8 cellular contexts compared by ENCODE assay signal in genomic region chr21:42878993-42879787, GRCh38. TPM values are rescaled to one million over a fixed set of nuclear protein-coding genes. Genes with fewer than 3 reads are reported as not detected.
DNase-seq lines count a peak whose midpoint lies in the region; ATAC-seq, FAIRE-seq and TF ChIP-seq lines count a peak whose summit lies in the region.

TSS of gene WDR4 (minus strand) at chr21:42879539. CDS start at chr21:42879495, 44 bp downstream.

- ATAC-seq in GM19023 (IDR thresholded peaks at IDR 0.05; ENCODE audit: unreplicated experiment) (peak; percentile 88), HG03196 (IDR thresholded peaks at IDR 0.05; ENCODE audit: unreplicated experiment) (peak; percentile 89), WTC11 (peak; percentile 94)

- H3K27me3 ChIP-seq in bronchial epithelial cell (ENCODE audit: control insufficient read depth, insufficient read depth, low read length), result no peaks in the 10 kb centered on the region
- H3K27me3 ChIP-seq in small intestine (ENCODE audit: control insufficient read depth in 2 of 2, insufficient read depth in 2 of 2, low read length in 2 of 2), result no peaks in the 10 kb centered on the region

- H3K4me3 Mint-ChIP-seq in WTC11, result peak within 1 kb of the TSS; percentile 94

- no peaks in the 10 kb centered on the region for H3K9me3 ChIP-seq in small intestine (ENCODE audit: control insufficient read depth, low read depth)

- no peaks in the 10 kb centered on the region for H3K27me3 Mint-ChIP-seq in WTC11 (ENCODE audit: low read depth)

- WGBS in small intestine, 3 donors, result 0% methylated on average over 67 to 80 of the region's 80 CpGs

- H3K4me3 ChIP-seq in AG09309 (ENCODE audit: control insufficient read depth, low read depth, low read length) (peak within 1 kb of the TSS; percentile 61), bronchial epithelial cell (ENCODE audit: low read depth, low read length) (peak within 1 kb of the TSS; percentile 93), small intestine (ENCODE audit: low read depth in 1 of 2, low read length in 2 of 2) (peak within 1 kb of the TSS; percentile 95 to 99)

- POLR2A ChIA-PET in WTC11 (lab: Charles Lee), result interaction anchor here (1.1 kb wide), 1 partner anchor 13 kb away, joined by 5 read pairs; no protein-coding TSS in a partner anchor

- peaks cover 28% of the 10 kb centered on the region for H3K4me1 Mint-ChIP-seq in WTC11

- peak within 1 kb of the TSS; percentile 75 to 94 for H3K27ac ChIP-seq in small intestine (ENCODE audit: low read depth in 1 of 2, low read length in 1 of 2)

- H3K9me3 Mint-ChIP-seq in WTC11, result peaks cover 7% of the 10 kb centered on the region

- peak within 1 kb of the TSS; percentile 96 for H3K27ac Mint-ChIP-seq in WTC11

- DNase-seq in AG09309 (ENCODE audit: low read depth) (peak; percentile 79), NCI-H226 (peak; percentile 94), WTC11 (ENCODE audit: low spot score) (peak; percentile 99), bronchial epithelial cell (ENCODE audit: low read depth) (peak; percentile 93), iPS-NIHi11 (ENCODE audit: low spot score) (peak; percentile 97), small intestine (peak; percentile 98)

- TF ChIP-seq CTCF in AG09309 (IDR thresholded peaks at IDR 0.05; ENCODE audit: control insufficient read depth, insufficient read depth, low read depth, low read length, missing control alignments) (no peak), WTC11 (IDR thresholded peaks at IDR 0.05) (no peak), bronchial epithelial cell (IDR thresholded peaks at IDR 0.05; ENCODE audit: insufficient read depth, low read length, severe bottlenecking) (no peak)

- H3K36me3 ChIP-seq in bronchial epithelial cell (ENCODE audit: control insufficient read depth, insufficient read depth, low read length), result peaks cover 3% of the 10 kb centered on the region
- peaks cover 0 to 3% of the 10 kb centered on the region in 2 donors for H3K36me3 ChIP-seq in small intestine (ENCODE audit: control insufficient read depth in 2 of 2, insufficient read depth in 2 of 2, low read length in 2 of 2)

- peaks cover 0 to 2% of the 10 kb centered on the region in 2 donors for H3K4me1 ChIP-seq in small intestine (ENCODE audit: control insufficient read depth in 2 of 2, insufficient read depth in 1 of 2, low read depth in 1 of 2, low read length in 1 of 2)

- H3K36me3 Mint-ChIP-seq in WTC11, result peaks cover 20% of the 10 kb centered on the region

- FAIRE-seq in bronchial epithelial cell (lab: Jason Lieb, UNC) (peak; percentile 55), small intestine (lab: Jason Lieb, UNC) (no peak)

- CTCF ChIA-PET in WTC11 (lab: Charles Lee), result interaction anchor here (0.6 to 1.6 kb wide), 4 partner anchors 13 to 225 kb away, joined by 3 to 5 read pairs (median 4); partner anchors contain the start of genes NDUFV3 and PDE9A

TF ChIP-seq in WTC11, 78 proteins besides CTCF, POLR2A, EP300 and RAD21 (continues in another document):
- TF ChIP-seq ESRRA (CRISPR knock-in tag; IDR thresholded peaks at IDR 0.05; ENCODE audit: borderline replicate concordance), result peak; percentile 78; the same call in 1 of the 2 replicates
- TF ChIP-seq ZNF232 (CRISPR knock-in tag; IDR thresholded peaks at IDR 0.05), result peak; percentile 62; the same call in 1 of the 2 replicates
- no peak for TF ChIP-seq ELF4 (CRISPR knock-in tag; IDR thresholded peaks at IDR 0.05; ENCODE audit: low read depth)
- peak; percentile 66; the same call in 1 of the 2 replicates for TF ChIP-seq ZBTB43 (CRISPR knock-in tag; IDR thresholded peaks at IDR 0.05)
- no peak for TF ChIP-seq STAT6 (CRISPR knock-in tag; conservative IDR thresholded peaks at IDR 0.05; ENCODE audit: low read depth)
- no peak; the same call in 1 of the 2 replicates for TF ChIP-seq JUN (CRISPR knock-in tag; IDR thresholded peaks at IDR 0.05)
- peak; percentile 83; the same call in 1 of the 2 replicates for TF ChIP-seq HMGXB4 (CRISPR knock-in tag; IDR thresholded peaks at IDR 0.05)
- TF ChIP-seq ATF3 (CRISPR knock-in tag; conservative IDR thresholded peaks at IDR 0.05), result no peak
- TF ChIP-seq NR2C2 (CRISPR knock-in tag; IDR thresholded peaks at IDR 0.05), result no peak
- no peak for TF ChIP-seq ZNF219 (CRISPR knock-in tag; IDR thresholded peaks at IDR 0.05; ENCODE audit: borderline replicate concordance)
- no peak for TF ChIP-seq TP53 (CRISPR knock-in tag; IDR thresholded peaks at IDR 0.05)
- peak; percentile 19 for TF ChIP-seq ARID4B (CRISPR knock-in tag; IDR thresholded peaks at IDR 0.05; ENCODE audit: borderline replicate concordance)
- TF ChIP-seq MYBL2 (CRISPR knock-in tag; IDR thresholded peaks at IDR 0.05), result peak; percentile 75; the same call in 1 of the 2 replicates
- TF ChIP-seq ZNF138 (CRISPR knock-in tag; conservative IDR thresholded peaks at IDR 0.05), result no peak

RNA-seq across cellular contexts. Expression of gene WDR4, which starts in this region (rescaled TPM):
- 41.5 to 42.6 TPM (median 42.2 TPM) in 3 replicates for total RNA-seq in WTC11 (2021)
- 16.3 and 28.4 TPM in 2 replicates for total RNA-seq in bronchial epithelial cell
- 10 to 100 TPM in 1 of 3 donors, 1 to 10 TPM in 2; 3.5 to 20.7 (median 4.0) TPM for polyA plus RNA-seq in small intestine

Comparison
In these comparisons a context has a peak if more than half of its experiments do, and no peak if none do; other contexts are left out.
1. Peak in every context shown above with its lines: DNase-seq, ATAC-seq, H3K4me3 ChIP-seq and H3K27ac ChIP-seq.